In genomic region chr3:170038434-170039110, GRCh38 we compare ENCODE assay signal across 8 cellular contexts. TPM values are rescaled to one million over a fixed set of nuclear protein-coding genes. Genes with fewer than 3 reads are reported as not detected.
DNase-seq lines count a peak whose midpoint lies in the region; ATAC-seq and TF ChIP-seq lines count a peak whose summit lies in the region.

No MANE protein-coding gene starts in this region.

- 0 to 3% methylated on average over 21 to 51 of the region's 51 CpGs for WGBS in endodermal cell (ENCODE audit: insufficient coverage in 1 of 2, insufficient read length in 1 of 2), 2 experiments

- H3K4me1 Mint-ChIP-seq in endodermal cell, result peaks cover 18% of the 10 kb centered on the region
- H3K4me1 Mint-ChIP-seq in naive B cell, result peaks cover 28 to 35% (median 30%) of the 10 kb centered on the region in 3 donors

- no peaks in the 10 kb centered on the region for H3K9me3 Mint-ChIP-seq in endodermal cell
- peaks cover 0 to 1% (median 0%) of the 10 kb centered on the region in 7 donors for H3K9me3 Mint-ChIP-seq in naive B cell

- H3K27ac ChIP-seq in endodermal cell (ENCODE audit: low read depth, low read length), result no peak overlapping the region

- in situ Hi-C loops in G401 (cut with HindIII; ENCODE audit: low sequenced_read_pairs), result no loop called here

- DNase-seq in COLO668 (lab: John Stamatoyannopoulos, UW; ENCODE audit: unreplicated experiment) (peak; percentile 63), MV-4-11 (lab: John Stamatoyannopoulos, UW) (peak; percentile 64), endodermal cell (peak; percentile 90), naive B cell (peak; percentile 60), G401 (ENCODE audit: low spot score) (no peak), inferior parietal cortex (ENCODE audit: extremely low spot score) (no peak)
- peak; percentile 16 to 26 for DNase-seq in activated CD4-positive, alpha-beta T cell treated with anti-CD3 and anti-CD28 coated beads, Interleukin-2, amount 50 U/mL, for 4 hours

- peaks cover 11% of the 10 kb centered on the region for H3K27me3 Mint-ChIP-seq in endodermal cell (ENCODE audit: insufficient read depth)
- H3K27me3 Mint-ChIP-seq in naive B cell, result no peaks in the 10 kb centered on the region

- H3K9me3 ChIP-seq in endodermal cell (ENCODE audit: control insufficient read depth, low read length), result no peaks in the 10 kb centered on the region

- peak; percentile 68 for TF ChIP-seq CTCF in endodermal cell (conservative IDR thresholded peaks at IDR 0.05)

- H3K36me3 Mint-ChIP-seq in endodermal cell (ENCODE audit: low read depth) (no peaks in the 10 kb centered on the region), naive B cell (no peaks in the 10 kb centered on the region)

- peak overlapping the region; percentile 68 for H3K4me3 Mint-ChIP-seq in endodermal cell
- H3K4me3 Mint-ChIP-seq in naive B cell, result peak overlapping the region; percentile 87 to 96 (median 94)

- peak overlapping the region; percentile 44 for H3K9ac ChIP-seq in endodermal cell (ENCODE audit: extremely low read depth, low read length, poor library complexity, severe bottlenecking)

- H3K27me3 ChIP-seq in endodermal cell (ENCODE audit: control insufficient read depth, insufficient read depth, low read length, poor library complexity, severe bottlenecking), result peaks cover 25% of the 10 kb centered on the region

- H3K4me1 ChIP-seq in endodermal cell (ENCODE audit: control insufficient read depth, insufficient read depth, low read length), result no peaks in the 10 kb centered on the region

- H3K36me3 ChIP-seq in endodermal cell (ENCODE audit: control insufficient read depth, insufficient read depth, low read length), result no peaks in the 10 kb centered on the region

- H3K4me3 ChIP-seq in endodermal cell (ENCODE audit: low read length), result peak overlapping the region; percentile 77

- peak; percentile 10 for ATAC-seq in GM21526 (IDR thresholded peaks at IDR 0.05; ENCODE audit: low FRiP score, unreplicated experiment)
- ATAC-seq in naive B cell (ENCODE audit: low read depth in 2 of 2), result peak; percentile 49 to 51

- H3K27ac Mint-ChIP-seq in endodermal cell, result peak overlapping the region; percentile 90
- H3K27ac Mint-ChIP-seq in naive B cell, result peak overlapping the region; percentile 49 to 95 (median 84)

RNA-seq across cellular contexts. Expression of gene GPR160, which starts 0.8 kb away (rescaled TPM):
- 1 to 10 TPM; 6.9 to 8.6 TPM for total RNA-seq in endodermal cell
- polyA plus RNA-seq in endodermal cell (2013, experiment 1 of 2), result 2.1 TPM
- polyA plus RNA-seq in endodermal cell (2013, experiment 2 of 2), result 1.1 TPM
- polyA plus RNA-seq in naive B cell (ENCODE audit: low read depth in 6 of 6), result 10 to 100 TPM; 49.4 to 92.1 (median 65.5) TPM
- total RNA-seq in G401 (2014; rRNA removed; shearing (Covaris generic)), result 4.2 and 8.9 TPM in 2 replicates

Comparison
In these comparisons a context has a peak if more than half of its experiments do, and no peak if none do; other contexts are left out.
1. DNase-seq: peak in COLO668 (single experiment), MV-4-11 (single experiment), activated CD4-positive, alpha-beta T cell treated with anti-CD3 and anti-CD28 coated beads, Interleukin-2, amount 50 U/mL, for 4 hours (2 of 2), endodermal cell (single experiment) and naive B cell (single experiment); none in G401 (single experiment) and inferior parietal cortex (single experiment).